In the genomic region with DNA sequence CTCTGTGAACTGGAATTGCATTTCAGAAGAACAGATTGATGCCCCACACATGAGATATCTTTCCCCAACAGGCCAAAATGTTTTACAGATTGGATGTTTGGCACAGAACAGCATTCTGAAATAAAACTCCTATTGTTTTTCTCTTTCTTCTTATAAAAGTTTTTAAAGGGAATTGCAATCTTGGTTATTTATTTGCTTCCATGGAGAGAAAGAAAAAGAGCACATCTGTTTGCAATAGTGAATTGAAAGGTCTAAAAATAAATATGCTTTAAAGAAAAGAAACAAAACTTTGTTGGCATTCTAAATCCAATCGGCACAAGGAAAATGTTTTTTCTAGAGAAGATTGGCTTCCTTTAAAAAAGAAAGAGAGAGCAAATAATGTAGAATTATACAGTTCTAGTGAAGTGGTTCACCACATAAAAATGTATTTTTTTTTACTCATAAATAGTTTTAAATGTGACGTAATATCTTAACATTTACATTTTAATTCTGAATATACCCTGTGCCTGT, we compare ENCODE assay signal across 15 cellular contexts.
DNase-seq lines count a peak whose midpoint lies in the region; ATAC-seq and TF ChIP-seq lines count a peak whose summit lies in the region.
"Had no signal": no experiment of that assay in that cellular context is flagged by ENCODE, and none has a peak within 500 bp of the region (broad histone marks: within the 10 kb centered on the region; RNA-seq: fewer than 3 reads in every experiment).

No MANE protein-coding gene starts in this region.

- POLR2A ChIA-PET in IMR-90 (lab: Charles Lee; ENCODE audit: unreplicated experiment): no interaction called here

- CTCF ChIA-PET in IMR-90 (lab: Yijun Ruan, JAX): no interaction called here

- H3K23ac ChIP-seq in IMR-90 (ENCODE audit: low read depth, low read length): no peak overlapping the region

- no peaks in the 10 kb centered on the region for H3K9me3 ChIP-seq in IMR-90 (ENCODE audit: control insufficient read depth, insufficient read depth, low read length)
- no peaks in the 10 kb centered on the region for H3K9me3 ChIP-seq in endodermal cell (ENCODE audit: control insufficient read depth, low read length)
- no peaks in the 10 kb centered on the region for H3K9me3 ChIP-seq in vagina
- H3K9me3 ChIP-seq: BLaER1 treated with 17β-estradiol and CSF1 and Interleukin-3, amounts not matched to agents 10 nM and 100 nM had no signal

- TF ChIP-seq CTCF in IMR-90 (conservative IDR thresholded peaks at IDR 0.05; ENCODE audit: low read depth, low read length) (no peak), endodermal cell (conservative IDR thresholded peaks at IDR 0.05) (no peak), mesothelial cell of epicardium (IDR thresholded peaks at IDR 0.05; ENCODE audit: unreplicated experiment) (no peak), vagina (IDR thresholded peaks at IDR 0.05) (no peak)

- no peak overlapping the region; the same call in 1 of the 2 replicates for H3K27ac ChIP-seq in IMR-90 (ENCODE audit: insufficient read depth, low read length)
- H3K27ac ChIP-seq in endodermal cell (ENCODE audit: low read depth, low read length): no peak overlapping the region
- H3K27ac ChIP-seq in vagina: peak overlapping the region; percentile 17
- H3K27ac ChIP-seq: BLaER1 treated with 17β-estradiol and CSF1 and Interleukin-3, amounts not matched to agents 10 nM and 100 nM had no signal

- no peak overlapping the region for H2AK9ac ChIP-seq in IMR-90 (replicated peaks; ENCODE audit: low read depth, low read length, poor library complexity)

- H3K9ac ChIP-seq in IMR-90 (ENCODE audit: low read depth, low read length) (no peak overlapping the region), endodermal cell (ENCODE audit: extremely low read depth, low read length, poor library complexity, severe bottlenecking) (no peak overlapping the region)
- H3K9ac ChIP-seq: BLaER1 treated with 17β-estradiol and CSF1 and Interleukin-3, amounts not matched to agents 10 nM and 100 nM had no signal

- DNase-seq in IMR-90: peak; percentile 22
- no peak for DNase-seq in endodermal cell
- no peak for DNase-seq in mesothelial cell of epicardium (ENCODE audit: low spot score in 2 of 2, unreplicated experiment in 2 of 2)
- no peak for DNase-seq in vagina (ENCODE audit: extremely low spot score in 2 of 2)
- no peak for DNase-seq in SIG-M5 treated with dmso at 0.1 percent for 504 hours (lab: John Stamatoyannopoulos, UW; ENCODE audit: unreplicated experiment)
- DNase-seq in stimulated activated CD4-positive, alpha-beta T cell treated with anti-CD3 and anti-CD28 coated beads, Interleukin-4, amount 100 ng/mL, for 1 hour: no peak
- no peak for DNase-seq in DMS114 treated with DMSO at 0.1 percent for 48 hours (lab: John Stamatoyannopoulos, UW; ENCODE audit: unreplicated experiment)
- DNase-seq: DMS153, H9, Kasumi-1, NCI-H1417, NCI-H1930, NCI-H510A treated with DMSO at 0.1 percent for 48 hours, SIG-M5 had no signal

- H3K9me1 ChIP-seq in IMR-90 (ENCODE audit: insufficient read depth, low read length): peaks cover 3% of the 10 kb centered on the region

- no peak overlapping the region for H2BK120ac ChIP-seq in IMR-90 (ENCODE audit: low read depth, low read length)

- no peak overlapping the region for H3K56ac ChIP-seq in IMR-90 (ENCODE audit: extremely low read depth, insufficient read depth, low read length)

- no peaks in the 10 kb centered on the region for H4K20me1 ChIP-seq in IMR-90 (ENCODE audit: insufficient read depth, low read length)
- H4K20me1 ChIP-seq: BLaER1 treated with 17β-estradiol and CSF1 and Interleukin-3, amounts not matched to agents 10 nM and 100 nM had no signal

- H3K27me3 ChIP-seq in IMR-90 (ENCODE audit: control insufficient read depth, insufficient read depth, low read length) (no peaks in the 10 kb centered on the region), endodermal cell (ENCODE audit: control insufficient read depth, insufficient read depth, low read length, poor library complexity, severe bottlenecking) (no peaks in the 10 kb centered on the region), vagina (no peaks in the 10 kb centered on the region)
- H3K27me3 ChIP-seq: BLaER1 treated with 17β-estradiol and CSF1 and Interleukin-3, amounts not matched to agents 10 nM and 100 nM had no signal

- H3K27ac Mint-ChIP-seq in endodermal cell (peak overlapping the region; percentile 37), mesothelial cell of epicardium (peak overlapping the region; percentile 66)

- BruUV-seq in IMR-90 (replicated peaks; lab: Mats Ljungman, UMichigan): no TSS peak

- no peak for TF ChIP-seq POLR2A in IMR-90 (IDR thresholded peaks at IDR 0.05; ENCODE audit: low read depth, low read length)
- no peak for TF ChIP-seq POLR2A in vagina (IDR thresholded peaks at IDR 0.05)

- no peaks in the 10 kb centered on the region for H3K9me3 Mint-ChIP-seq in endodermal cell
- H3K9me3 Mint-ChIP-seq in mesothelial cell of epicardium: peaks cover 4% of the 10 kb centered on the region
- H3K9me3 Mint-ChIP-seq: H9 had no signal

- no CpG with 5 or more reads among the region's 2 CpGs for WGBS in IMR-90 (ENCODE audit: extremely low coverage in 2 of 2, insufficient read length in 1 of 2), 2 experiments
- 94% methylated on average over 1 of the region's 2 CpGs; no CpG with 5 or more reads in 1 of the 2 experiments for WGBS in endodermal cell (ENCODE audit: insufficient coverage in 1 of 2, insufficient read length in 1 of 2), 2 experiments

- H3K4me1 ChIP-seq in IMR-90 (ENCODE audit: control insufficient read depth, insufficient read depth, low read length): peaks cover 2% of the 10 kb centered on the region; the same call in 1 of the 2 replicates
- peaks cover 10% of the 10 kb centered on the region for H3K4me1 ChIP-seq in endodermal cell (ENCODE audit: control insufficient read depth, insufficient read depth, low read length)
- H3K4me1 ChIP-seq in vagina: peaks cover 27% of the 10 kb centered on the region

- H3K4me3 ChIP-seq in IMR-90 (ENCODE audit: insufficient read depth, low read depth, low read length) (no peak overlapping the region), endodermal cell (ENCODE audit: low read length) (no peak overlapping the region), vagina (no peak overlapping the region)
- H3K4me3 ChIP-seq: BLaER1 treated with 17β-estradiol and CSF1 and Interleukin-3, amounts not matched to agents 10 nM and 100 nM had no signal

- no peak overlapping the region for H4K91ac ChIP-seq in IMR-90 (ENCODE audit: insufficient read depth, low read depth, low read length)

- H3K4me2 ChIP-seq in IMR-90 (ENCODE audit: low read depth, low read length): peak overlapping the region; percentile 62
- H3K4me2 ChIP-seq: BLaER1 treated with 17β-estradiol and CSF1 and Interleukin-3, amounts not matched to agents 10 nM and 100 nM had no signal

- H3K36me3 ChIP-seq in IMR-90 (ENCODE audit: control insufficient read depth, insufficient read depth, low read length): no peaks in the 10 kb centered on the region
- H3K36me3 ChIP-seq in endodermal cell (ENCODE audit: control insufficient read depth, insufficient read depth, low read length): no peaks in the 10 kb centered on the region
- no peaks in the 10 kb centered on the region for H3K36me3 ChIP-seq in vagina
- H3K36me3 ChIP-seq: BLaER1 treated with 17β-estradiol and CSF1 and Interleukin-3, amounts not matched to agents 10 nM and 100 nM had no signal

- peak; percentile 28; the same call in 1 of the 2 replicates for ATAC-seq in IMR-90 (ENCODE audit: low read depth)

- in situ Hi-C loops in IMR-90 (cut with MboI; ENCODE audit: low sequenced_read_pairs): no loop called here

- TF ChIP-seq RAD21 in IMR-90 (IDR thresholded peaks at IDR 0.05; ENCODE audit: low read length): no peak

- no peak overlapping the region for H4K5ac ChIP-seq in IMR-90 (ENCODE audit: low read depth, low read length)

- no peak overlapping the region; a peak in 1 of 4 replicates for H4K8ac ChIP-seq in IMR-90 (ENCODE audit: low read depth in 2 of 2, low read length in 2 of 2)

- H2AK5ac ChIP-seq in IMR-90 (ENCODE audit: low read depth, low read length): no peak overlapping the region

- no peak overlapping the region for H2AFZ ChIP-seq in IMR-90 (replicated peaks; ENCODE audit: low read length, poor library complexity)

- no peak overlapping the region for H2BK20ac ChIP-seq in IMR-90 (ENCODE audit: low read depth, low read length)

- no peak overlapping the region for H2BK5ac ChIP-seq in IMR-90 (ENCODE audit: low read depth, low read length, poor library complexity, severe bottlenecking)

- no peaks in the 10 kb centered on the region for H3K79me1 ChIP-seq in IMR-90 (ENCODE audit: low read depth in 1 of 2, low read length in 2 of 2)

- dilution Hi-C loops in IMR-90 (cut with HindIII; ENCODE audit: low sequenced_read_pairs, unreplicated experiment): no loop called here

- H3K4ac ChIP-seq in IMR-90 (ENCODE audit: low read depth, low read length): no peak overlapping the region

- no peaks in the 10 kb centered on the region for H3K36me3 Mint-ChIP-seq in endodermal cell (ENCODE audit: low read depth)
- H3K36me3 Mint-ChIP-seq in mesothelial cell of epicardium: peaks cover 3% of the 10 kb centered on the region

- no peak overlapping the region; the same call in 2 of the 3 replicates for H2BK15ac ChIP-seq in IMR-90 (ENCODE audit: low read depth, low read length)

- peak overlapping the region; percentile 81; the same call in 1 of the 2 replicates for H3K18ac ChIP-seq in IMR-90 (ENCODE audit: low read depth, low read length)

- no peak overlapping the region for H3K14ac ChIP-seq in IMR-90 (replicated peaks; ENCODE audit: low read depth, low read length)

- H3K4me1 Mint-ChIP-seq in endodermal cell (peaks cover 68% of the 10 kb centered on the region), mesothelial cell of epicardium (peaks cover 60% of the 10 kb centered on the region)

- H3K27me3 Mint-ChIP-seq in endodermal cell (ENCODE audit: insufficient read depth) (no peaks in the 10 kb centered on the region), mesothelial cell of epicardium (ENCODE audit: low read depth) (no peaks in the 10 kb centered on the region)

- H3K4me3 Mint-ChIP-seq in endodermal cell (no peak overlapping the region), mesothelial cell of epicardium (no peak overlapping the region)
- H3K4me3 Mint-ChIP-seq: H9 had no signal

- intact Hi-C loops in IMR-90 (cut with micrococcal nuclease) (loop anchor here (10.0 kb wide), 1 partner anchor 441 kb away; no protein-coding TSS in a partner anchor), vagina (cut with DNase I) (no loop called here)

TF ChIP-seq in IMR-90, 13 proteins besides CTCF, POLR2A, EP300 and RAD21:
- no peak for TF ChIP-seq CHD1 (IDR thresholded peaks at IDR 0.05; ENCODE audit: low read depth, low read length)
- 0 out of 2 replicates have a peak, but pooled peaks have one; percentile 11 for TF ChIP-seq CEBPB (IDR thresholded peaks at IDR 0.05; ENCODE audit: low read depth, low read length)
TF ChIP-seq in IMR-90: peak in this region for 1.
